Comparison of ENCODE assay signal across 10 cellular contexts in the genomic region with DNA sequence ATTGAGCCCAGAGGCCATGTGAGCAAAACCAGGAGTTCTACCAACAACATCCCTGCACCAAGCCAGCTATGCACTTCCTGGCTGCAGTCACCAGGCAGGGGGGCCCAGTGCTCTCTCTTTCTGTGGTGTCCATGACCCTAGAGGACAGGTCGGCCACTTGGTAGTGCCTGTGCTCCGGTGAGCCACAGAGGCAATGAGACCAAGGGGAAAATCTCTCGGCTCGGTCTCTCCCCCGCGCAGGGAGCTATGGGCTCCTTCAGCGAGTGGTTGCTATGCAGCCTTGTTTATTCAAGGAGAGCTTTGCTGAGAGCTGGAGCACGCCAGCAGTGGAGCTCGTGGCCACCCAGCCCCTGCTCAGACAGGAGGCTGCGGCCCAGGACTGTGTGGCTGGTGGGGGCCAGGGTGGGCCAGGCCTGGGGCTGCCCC. TPM values are rescaled to one million over a fixed set of nuclear protein-coding genes. Genes with fewer than 3 reads are reported as not detected.
DNase-seq lines count a peak whose midpoint lies in the region; ATAC-seq and TF ChIP-seq lines count a peak whose summit lies in the region.
"Had no signal": no experiment of that assay in that cellular context is flagged by ENCODE, and none has a peak within 500 bp of the region (broad histone marks: within the 10 kb centered on the region; RNA-seq: fewer than 3 reads in every experiment).

A gene (plus strand): TSS at position 283 of the 426 bp plus-strand sequence. CDS start 13,537 bp downstream, outside the sequence.

- H3K9ac ChIP-seq in SK-N-SH = no peak within 1 kb of the TSS
- no peak within 1 kb of the TSS for H3K9ac ChIP-seq in rectal smooth muscle tissue (ENCODE audit: low read length)

- H3K4me1 ChIP-seq in SK-N-SH (ENCODE audit: control insufficient read depth in 1 of 2, insufficient read depth in 2 of 2, low read depth in 1 of 2, low read length in 1 of 2) (peaks cover 0 to 15% of the 10 kb centered on the region in 2 experiments; a peak in 1 of 4 replicates), left ventricle myocardium inferior (peaks cover 40% of the 10 kb centered on the region), rectal smooth muscle tissue (ENCODE audit: control insufficient read depth, insufficient read depth, low read length) (peaks cover 34% of the 10 kb centered on the region)
- H3K4me1 ChIP-seq: adrenal gland had no signal

- no peaks in the 10 kb centered on the region for H4K20me1 ChIP-seq in SK-N-SH (ENCODE audit: insufficient read depth)

- WGBS in SK-N-SH (ENCODE audit: low lambda C conversion rate) = 83% methylated on average over 7 of the region's 10 CpGs

- no peak for TF ChIP-seq RAD21 in SK-N-SH (IDR thresholded peaks at IDR 0.05; ENCODE audit: low read length)

- no peak within 1 kb of the TSS for H3K4me2 ChIP-seq in SK-N-SH

- H3K9me3 ChIP-seq in SK-N-SH (no peaks in the 10 kb centered on the region), left ventricle myocardium inferior (replicated peaks) (no peaks in the 10 kb centered on the region)
- H3K9me3 ChIP-seq: adrenal gland had no signal

- TF ChIP-seq EP300 in SK-N-SH (IDR thresholded peaks at IDR 0.05; ENCODE audit: borderline replicate concordance in 1 of 2, low read depth in 1 of 2, low read length in 1 of 2) = no peak

- no peak within 1 kb of the TSS for H3K4me3 ChIP-seq in SK-N-SH (ENCODE audit: low read depth in 2 of 2, low read length in 1 of 2)
- no peak within 1 kb of the TSS for H3K4me3 ChIP-seq in left ventricle myocardium inferior
- H3K4me3 ChIP-seq in rectal smooth muscle tissue (ENCODE audit: low read length) = no peak within 1 kb of the TSS
- H3K4me3 ChIP-seq: adrenal gland had no signal

- no peaks in the 10 kb centered on the region for H3K79me2 ChIP-seq in SK-N-SH (ENCODE audit: insufficient read depth)

- H3K27ac ChIP-seq in SK-N-SH (ENCODE audit: low read depth in 2 of 2, low read length in 1 of 2) (no peak within 1 kb of the TSS), left ventricle myocardium inferior (replicated peaks) (peak within 1 kb of the TSS; percentile 85), rectal smooth muscle tissue (ENCODE audit: low read depth, low read length) (peak within 1 kb of the TSS; percentile 92)

- peak; percentile 27 for DNase-seq in DMS79 (lab: John Stamatoyannopoulos, UW)
- peak; percentile 55 for DNase-seq in SK-N-SH
- peak; percentile 31 for DNase-seq in left ventricle myocardium inferior
- no peak for DNase-seq in T-cell
- DNase-seq in T-helper 2 cell = no peak
- DNase-seq: NCI-H446 had no signal

- H3K36me3 Mint-ChIP-seq in T-cell = no peaks in the 10 kb centered on the region

- no peak within 1 kb of the TSS for H3K4me3 Mint-ChIP-seq in T-cell

- ATAC-seq in HG02623 (IDR thresholded peaks at IDR 0.05; ENCODE audit: unreplicated experiment) (no peak), GM21526 (IDR thresholded peaks at IDR 0.05; ENCODE audit: low FRiP score, unreplicated experiment) (no peak), T-cell (replicated peaks in 1 of 4) (no peak)

- POLR2A ChIA-PET in SK-N-SH (lab: Yijun Ruan, JAX) (interaction anchor here (0.6 to 0.8 kb wide), 2 partner anchors 15 to 415 kb away, joined by 3 to 5 read pairs; no protein-coding TSS in a partner anchor), T-cell (lab: Charles Lee) (no interaction called here)

- TF ChIP-seq CTCF in SK-N-SH (IDR thresholded peaks at IDR 0.05) = no peak
- no peak for TF ChIP-seq CTCF in left ventricle myocardium inferior (IDR thresholded peaks at IDR 0.05; ENCODE audit: borderline replicate concordance)

- no peaks in the 10 kb centered on the region for H3K4me1 Mint-ChIP-seq in T-cell

- H3F3A ChIP-seq in SK-N-SH (replicated peaks; ENCODE audit: insufficient read depth) = no peaks in the 10 kb centered on the region

- intact Hi-C loops in left ventricle myocardium inferior (cut with micrococcal nuclease) = no loop called here

- H3K27ac Mint-ChIP-seq in T-cell = no peak within 1 kb of the TSS

- H2AFZ ChIP-seq in SK-N-SH (ENCODE audit: low read depth) = no peak within 1 kb of the TSS

- H3K9me2 ChIP-seq in SK-N-SH = no peaks in the 10 kb centered on the region

- CTCF ChIA-PET in SK-N-SH (lab: Yijun Ruan, JAX) = interaction anchor here (1.0 to 2.7 kb wide), 4 partner anchors 15 to 22 kb away, joined by 3 to 6 read pairs (median 4); no protein-coding TSS in a partner anchor
- CTCF ChIA-PET in T-cell (lab: Charles Lee) = no interaction called here

- no peaks in the 10 kb centered on the region for H3K9me3 Mint-ChIP-seq in T-cell

- H3K36me3 ChIP-seq in SK-N-SH (replicated peaks in 1 of 2; ENCODE audit: control insufficient read depth in 1 of 2, insufficient read depth in 2 of 2, low read length in 1 of 2) (no peaks in the 10 kb centered on the region), left ventricle myocardium inferior (no peaks in the 10 kb centered on the region), rectal smooth muscle tissue (ENCODE audit: control insufficient read depth, insufficient read depth, low read length) (no peaks in the 10 kb centered on the region)
- H3K36me3 ChIP-seq: adrenal gland had no signal

- H3K27me3 Mint-ChIP-seq in T-cell = no peaks in the 10 kb centered on the region

- H3K27me3 ChIP-seq in SK-N-SH (ENCODE audit: insufficient read depth) = no peaks in the 10 kb centered on the region
- no peaks in the 10 kb centered on the region for H3K27me3 ChIP-seq in left ventricle myocardium inferior (ENCODE audit: low read depth)
- no peaks in the 10 kb centered on the region for H3K27me3 ChIP-seq in rectal smooth muscle tissue (ENCODE audit: control insufficient read depth, insufficient read depth, low read length)
- H3K27me3 ChIP-seq: adrenal gland had no signal

TF ChIP-seq in SK-N-SH, 30 proteins besides CTCF, POLR2A, EP300 and RAD21:
- TF ChIP-seq, protein P1, sequence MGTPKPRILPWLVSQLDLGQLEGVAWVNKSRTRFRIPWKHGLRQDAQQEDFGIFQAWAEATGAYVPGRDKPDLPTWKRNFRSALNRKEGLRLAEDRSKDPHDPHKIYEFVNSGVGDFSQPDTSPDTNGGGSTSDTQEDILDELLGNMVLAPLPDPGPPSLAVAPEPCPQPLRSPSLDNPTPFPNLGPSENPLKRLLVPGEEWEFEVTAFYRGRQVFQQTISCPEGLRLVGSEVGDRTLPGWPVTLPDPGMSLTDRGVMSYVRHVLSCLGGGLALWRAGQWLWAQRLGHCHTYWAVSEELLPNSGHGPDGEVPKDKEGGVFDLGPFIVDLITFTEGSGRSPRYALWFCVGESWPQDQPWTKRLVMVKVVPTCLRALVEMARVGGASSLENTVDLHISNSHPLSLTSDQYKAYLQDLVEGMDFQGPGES (IDR thresholded peaks at IDR 0.05; ENCODE audit: low read depth, low read length) = no peak
- TF ChIP-seq TEAD4 (IDR thresholded peaks at IDR 0.05; ENCODE audit: borderline replicate concordance, insufficient read depth) (no peak), JUND (IDR thresholded peaks at IDR 0.05) (no peak), EZH2phosphoT487 (IDR thresholded peaks at IDR 0.05; ENCODE audit: borderline replicate concordance, low read depth) (no peak), RCOR1 (IDR thresholded peaks at IDR 0.05; ENCODE audit: low read length) (no peak), TCF12 (IDR thresholded peaks at IDR 0.05) (no peak), NFIC (IDR thresholded peaks at IDR 0.05; ENCODE audit: borderline replicate concordance) (no peak), GATA2 (CRISPR knock-in tag; IDR thresholded peaks at IDR 0.05) (no peak)
- TF ChIP-seq, protein P2, sequence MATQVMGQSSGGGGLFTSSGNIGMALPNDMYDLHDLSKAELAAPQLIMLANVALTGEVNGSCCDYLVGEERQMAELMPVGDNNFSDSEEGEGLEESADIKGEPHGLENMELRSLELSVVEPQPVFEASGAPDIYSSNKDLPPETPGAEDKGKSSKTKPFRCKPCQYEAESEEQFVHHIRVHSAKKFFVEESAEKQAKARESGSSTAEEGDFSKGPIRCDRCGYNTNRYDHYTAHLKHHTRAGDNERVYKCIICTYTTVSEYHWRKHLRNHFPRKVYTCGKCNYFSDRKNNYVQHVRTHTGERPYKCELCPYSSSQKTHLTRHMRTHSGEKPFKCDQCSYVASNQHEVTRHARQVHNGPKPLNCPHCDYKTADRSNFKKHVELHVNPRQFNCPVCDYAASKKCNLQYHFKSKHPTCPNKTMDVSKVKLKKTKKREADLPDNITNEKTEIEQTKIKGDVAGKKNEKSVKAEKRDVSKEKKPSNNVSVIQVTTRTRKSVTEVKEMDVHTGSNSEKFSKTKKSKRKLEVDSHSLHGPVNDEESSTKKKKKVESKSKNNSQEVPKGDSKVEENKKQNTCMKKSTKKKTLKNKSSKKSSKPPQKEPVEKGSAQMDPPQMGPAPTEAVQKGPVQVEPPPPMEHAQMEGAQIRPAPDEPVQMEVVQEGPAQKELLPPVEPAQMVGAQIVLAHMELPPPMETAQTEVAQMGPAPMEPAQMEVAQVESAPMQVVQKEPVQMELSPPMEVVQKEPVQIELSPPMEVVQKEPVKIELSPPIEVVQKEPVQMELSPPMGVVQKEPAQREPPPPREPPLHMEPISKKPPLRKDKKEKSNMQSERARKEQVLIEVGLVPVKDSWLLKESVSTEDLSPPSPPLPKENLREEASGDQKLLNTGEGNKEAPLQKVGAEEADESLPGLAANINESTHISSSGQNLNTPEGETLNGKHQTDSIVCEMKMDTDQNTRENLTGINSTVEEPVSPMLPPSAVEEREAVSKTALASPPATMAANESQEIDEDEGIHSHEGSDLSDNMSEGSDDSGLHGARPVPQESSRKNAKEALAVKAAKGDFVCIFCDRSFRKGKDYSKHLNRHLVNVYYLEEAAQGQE (IDR thresholded peaks at IDR 0.05; ENCODE audit: low read depth, low read length) = no peak
- TF ChIP-seq, protein P3, sequence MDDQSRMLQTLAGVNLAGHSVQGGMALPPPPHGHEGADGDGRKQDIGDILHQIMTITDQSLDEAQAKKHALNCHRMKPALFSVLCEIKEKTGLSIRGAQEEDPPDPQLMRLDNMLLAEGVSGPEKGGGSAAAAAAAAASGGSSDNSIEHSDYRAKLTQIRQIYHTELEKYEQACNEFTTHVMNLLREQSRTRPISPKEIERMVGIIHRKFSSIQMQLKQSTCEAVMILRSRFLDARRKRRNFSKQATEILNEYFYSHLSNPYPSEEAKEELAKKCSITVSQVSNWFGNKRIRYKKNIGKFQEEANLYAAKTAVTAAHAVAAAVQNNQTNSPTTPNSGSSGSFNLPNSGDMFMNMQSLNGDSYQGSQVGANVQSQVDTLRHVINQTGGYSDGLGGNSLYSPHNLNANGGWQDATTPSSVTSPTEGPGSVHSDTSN (IDR thresholded peaks at IDR 0.05) = no peak

RNA-seq across cellular contexts. Expression of the gene that starts here (rescaled TPM):
- 0.10 and 0.69 TPM in 2 replicates for polyA plus RNA-seq in SK-N-SH (2012; rRNA removed)
- polyA plus RNA-seq in SK-N-SH (2012; cell fraction: cytosol; rRNA removed) = 0.06 and 0.13 TPM in 2 replicates
- 1.1 and 2.5 TPM in 2 replicates for polyA plus RNA-seq in SK-N-SH (2012; cell fraction: nucleus; rRNA removed)
- 51.9 TPM for total RNA-seq in left ventricle myocardium inferior
- total RNA-seq in T-cell = 1 to 10 TPM; 1.7 to 5.2 (median 2.7) TPM

Comparison
In these comparisons a context has a peak if more than half of its experiments do, and no peak if none do; other contexts are left out.
1. DNase-seq: peak in DMS79 (single experiment), SK-N-SH (single experiment) and left ventricle myocardium inferior (single experiment); none in T-cell (0 of 34) and T-helper 2 cell (0 of 5).
2. H3K27ac ChIP-seq: peak in left ventricle myocardium inferior (single experiment) and rectal smooth muscle tissue (single experiment); none in SK-N-SH (0 of 2).